ENCODE assay signal across 1 cellular context in the genomic region with DNA sequence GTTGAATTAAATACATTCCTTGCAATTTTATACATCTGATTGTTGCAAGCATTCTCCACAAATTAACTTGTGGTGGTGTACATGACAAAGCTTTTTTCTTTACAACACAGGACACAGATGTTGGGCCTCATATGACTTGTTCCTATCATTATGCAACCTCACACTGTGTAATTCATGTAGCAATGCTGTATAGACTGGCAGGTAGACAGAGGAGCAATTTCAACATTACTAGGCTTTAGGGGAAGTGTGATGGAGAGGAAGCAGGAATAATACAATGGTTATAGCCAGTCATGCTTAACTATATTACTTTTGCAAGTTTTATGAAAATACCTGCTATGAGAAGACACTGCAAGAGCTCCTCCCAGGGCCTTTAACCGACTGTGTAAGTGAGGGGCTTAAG.
TF ChIP-seq lines count a peak whose summit lies in the region.

No MANE protein-coding gene starts in this region.

TF ChIP-seq in HepG2, 621 proteins besides CTCF, POLR2A, EP300 and RAD21:
- TF ChIP-seq, protein P1, sequence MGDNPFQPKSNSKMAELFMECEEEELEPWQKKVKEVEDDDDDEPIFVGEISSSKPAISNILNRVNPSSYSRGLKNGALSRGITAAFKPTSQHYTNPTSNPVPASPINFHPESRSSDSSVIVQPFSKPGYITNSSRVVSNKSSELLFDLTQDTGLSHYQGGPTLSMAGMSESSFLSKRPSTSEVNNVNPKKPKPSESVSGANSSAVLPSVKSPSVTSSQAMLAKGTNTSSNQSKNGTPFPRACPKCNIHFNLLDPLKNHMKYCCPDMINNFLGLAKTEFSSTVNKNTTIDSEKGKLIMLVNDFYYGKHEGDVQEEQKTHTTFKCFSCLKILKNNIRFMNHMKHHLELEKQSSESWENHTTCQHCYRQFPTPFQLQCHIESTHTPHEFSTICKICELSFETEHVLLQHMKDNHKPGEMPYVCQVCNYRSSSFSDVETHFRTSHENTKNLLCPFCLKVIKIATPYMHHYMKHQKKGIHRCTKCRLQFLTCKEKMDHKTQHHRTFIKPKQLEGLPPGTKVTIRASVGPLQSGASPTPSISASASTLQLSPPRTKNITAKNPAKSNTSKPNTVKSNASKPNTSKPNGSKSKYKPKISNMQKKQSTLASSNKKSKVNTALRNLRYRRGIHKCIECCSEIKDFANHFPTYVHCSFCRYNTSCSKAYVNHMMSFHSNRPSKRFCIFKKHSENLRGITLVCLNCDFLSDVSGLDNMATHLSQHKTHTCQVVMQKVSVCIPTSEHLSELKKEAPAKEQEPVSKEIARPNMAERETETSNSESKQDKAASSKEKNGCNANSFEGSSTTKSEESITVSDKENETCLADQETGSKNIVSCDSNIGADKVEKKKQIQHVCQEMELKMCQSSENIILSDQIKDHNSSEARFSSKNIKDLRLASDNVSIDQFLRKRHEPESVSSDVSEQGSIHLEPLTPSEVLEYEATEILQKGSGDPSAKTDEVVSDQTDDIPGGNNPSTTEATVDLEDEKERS (CRISPR knock-in tag; IDR thresholded peaks at IDR 0.05), result no peak
- no peak for TF ChIP-seq ZMYM2 (CRISPR knock-in tag; IDR thresholded peaks at IDR 0.05)
- TF ChIP-seq, protein P2, sequence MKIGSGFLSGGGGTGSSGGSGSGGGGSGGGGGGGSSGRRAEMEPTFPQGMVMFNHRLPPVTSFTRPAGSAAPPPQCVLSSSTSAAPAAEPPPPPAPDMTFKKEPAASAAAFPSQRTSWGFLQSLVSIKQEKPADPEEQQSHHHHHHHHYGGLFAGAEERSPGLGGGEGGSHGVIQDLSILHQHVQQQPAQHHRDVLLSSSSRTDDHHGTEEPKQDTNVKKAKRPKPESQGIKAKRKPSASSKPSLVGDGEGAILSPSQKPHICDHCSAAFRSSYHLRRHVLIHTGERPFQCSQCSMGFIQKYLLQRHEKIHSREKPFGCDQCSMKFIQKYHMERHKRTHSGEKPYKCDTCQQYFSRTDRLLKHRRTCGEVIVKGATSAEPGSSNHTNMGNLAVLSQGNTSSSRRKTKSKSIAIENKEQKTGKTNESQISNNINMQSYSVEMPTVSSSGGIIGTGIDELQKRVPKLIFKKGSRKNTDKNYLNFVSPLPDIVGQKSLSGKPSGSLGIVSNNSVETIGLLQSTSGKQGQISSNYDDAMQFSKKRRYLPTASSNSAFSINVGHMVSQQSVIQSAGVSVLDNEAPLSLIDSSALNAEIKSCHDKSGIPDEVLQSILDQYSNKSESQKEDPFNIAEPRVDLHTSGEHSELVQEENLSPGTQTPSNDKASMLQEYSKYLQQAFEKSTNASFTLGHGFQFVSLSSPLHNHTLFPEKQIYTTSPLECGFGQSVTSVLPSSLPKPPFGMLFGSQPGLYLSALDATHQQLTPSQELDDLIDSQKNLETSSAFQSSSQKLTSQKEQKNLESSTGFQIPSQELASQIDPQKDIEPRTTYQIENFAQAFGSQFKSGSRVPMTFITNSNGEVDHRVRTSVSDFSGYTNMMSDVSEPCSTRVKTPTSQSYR (CRISPR knock-in tag; IDR thresholded peaks at IDR 0.05; ENCODE audit: borderline replicate concordance), result no peak
- TF ChIP-seq, protein P3, sequence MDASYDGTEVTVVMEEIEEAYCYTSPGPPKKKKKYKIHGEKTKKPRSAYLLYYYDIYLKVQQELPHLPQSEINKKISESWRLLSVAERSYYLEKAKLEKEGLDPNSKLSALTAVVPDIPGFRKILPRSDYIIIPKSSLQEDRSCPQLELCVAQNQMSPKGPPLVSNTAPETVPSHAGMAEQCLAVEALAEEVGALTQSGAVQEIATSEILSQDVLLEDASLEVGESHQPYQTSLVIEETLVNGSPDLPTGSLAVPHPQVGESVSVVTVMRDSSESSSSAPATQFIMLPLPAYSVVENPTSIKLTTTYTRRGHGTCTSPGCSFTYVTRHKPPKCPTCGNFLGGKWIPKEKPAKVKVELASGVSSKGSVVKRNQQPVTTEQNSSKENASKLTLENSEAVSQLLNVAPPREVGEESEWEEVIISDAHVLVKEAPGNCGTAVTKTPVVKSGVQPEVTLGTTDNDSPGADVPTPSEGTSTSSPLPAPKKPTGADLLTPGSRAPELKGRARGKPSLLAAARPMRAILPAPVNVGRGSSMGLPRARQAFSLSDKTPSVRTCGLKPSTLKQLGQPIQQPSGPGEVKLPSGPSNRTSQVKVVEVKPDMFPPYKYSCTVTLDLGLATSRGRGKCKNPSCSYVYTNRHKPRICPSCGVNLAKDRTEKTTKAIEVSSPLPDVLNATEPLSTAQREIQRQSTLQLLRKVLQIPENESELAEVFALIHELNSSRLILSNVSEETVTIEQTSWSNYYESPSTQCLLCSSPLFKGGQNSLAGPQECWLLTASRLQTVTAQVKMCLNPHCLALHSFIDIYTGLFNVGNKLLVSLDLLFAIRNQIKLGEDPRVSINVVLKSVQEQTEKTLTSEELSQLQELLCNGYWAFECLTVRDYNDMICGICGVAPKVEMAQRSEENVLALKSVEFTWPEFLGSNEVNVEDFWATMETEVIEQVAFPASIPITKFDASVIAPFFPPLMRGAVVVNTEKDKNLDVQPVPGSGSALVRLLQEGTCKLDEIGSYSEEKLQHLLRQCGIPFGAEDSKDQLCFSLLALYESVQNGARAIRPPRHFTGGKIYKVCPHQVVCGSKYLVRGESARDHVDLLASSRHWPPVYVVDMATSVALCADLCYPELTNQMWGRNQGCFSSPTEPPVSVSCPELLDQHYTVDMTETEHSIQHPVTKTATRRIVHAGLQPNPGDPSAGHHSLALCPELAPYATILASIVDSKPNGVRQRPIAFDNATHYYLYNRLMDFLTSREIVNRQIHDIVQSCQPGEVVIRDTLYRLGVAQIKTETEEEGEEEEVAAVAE (CRISPR knock-in tag; IDR thresholded peaks at IDR 0.05; ENCODE audit: borderline replicate concordance), result no peak
- no peak for TF ChIP-seq ZNF496 (CRISPR knock-in tag; IDR thresholded peaks at IDR 0.05; ENCODE audit: insufficient replicate concordance)
- no peak for TF ChIP-seq U2AF2 (IDR thresholded peaks at IDR 0.05; ENCODE audit: low read depth, low read length)
- no peak for TF ChIP-seq PHF21A (CRISPR knock-in tag; IDR thresholded peaks at IDR 0.05)
- no peak for TF ChIP-seq ZNF644 (CRISPR knock-in tag; IDR thresholded peaks at IDR 0.05; ENCODE audit: low read depth)
- TF ChIP-seq, protein P4, sequence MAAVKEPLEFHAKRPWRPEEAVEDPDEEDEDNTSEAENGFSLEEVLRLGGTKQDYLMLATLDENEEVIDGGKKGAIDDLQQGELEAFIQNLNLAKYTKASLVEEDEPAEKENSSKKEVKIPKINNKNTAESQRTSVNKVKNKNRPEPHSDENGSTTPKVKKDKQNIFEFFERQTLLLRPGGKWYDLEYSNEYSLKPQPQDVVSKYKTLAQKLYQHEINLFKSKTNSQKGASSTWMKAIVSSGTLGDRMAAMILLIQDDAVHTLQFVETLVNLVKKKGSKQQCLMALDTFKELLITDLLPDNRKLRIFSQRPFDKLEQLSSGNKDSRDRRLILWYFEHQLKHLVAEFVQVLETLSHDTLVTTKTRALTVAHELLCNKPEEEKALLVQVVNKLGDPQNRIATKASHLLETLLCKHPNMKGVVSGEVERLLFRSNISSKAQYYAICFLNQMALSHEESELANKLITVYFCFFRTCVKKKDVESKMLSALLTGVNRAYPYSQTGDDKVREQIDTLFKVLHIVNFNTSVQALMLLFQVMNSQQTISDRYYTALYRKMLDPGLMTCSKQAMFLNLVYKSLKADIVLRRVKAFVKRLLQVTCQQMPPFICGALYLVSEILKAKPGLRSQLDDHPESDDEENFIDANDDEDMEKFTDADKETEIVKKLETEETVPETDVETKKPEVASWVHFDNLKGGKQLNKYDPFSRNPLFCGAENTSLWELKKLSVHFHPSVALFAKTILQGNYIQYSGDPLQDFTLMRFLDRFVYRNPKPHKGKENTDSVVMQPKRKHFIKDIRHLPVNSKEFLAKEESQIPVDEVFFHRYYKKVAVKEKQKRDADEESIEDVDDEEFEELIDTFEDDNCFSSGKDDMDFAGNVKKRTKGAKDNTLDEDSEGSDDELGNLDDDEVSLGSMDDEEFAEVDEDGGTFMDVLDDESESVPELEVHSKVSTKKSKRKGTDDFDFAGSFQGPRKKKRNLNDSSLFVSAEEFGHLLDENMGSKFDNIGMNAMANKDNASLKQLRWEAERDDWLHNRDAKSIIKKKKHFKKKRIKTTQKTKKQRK (IDR thresholded peaks at IDR 0.05; ENCODE audit: low read length), result no peak
- no peak for TF ChIP-seq ZNF772 (CRISPR knock-in tag; IDR thresholded peaks at IDR 0.05)
- TF ChIP-seq, protein P5, sequence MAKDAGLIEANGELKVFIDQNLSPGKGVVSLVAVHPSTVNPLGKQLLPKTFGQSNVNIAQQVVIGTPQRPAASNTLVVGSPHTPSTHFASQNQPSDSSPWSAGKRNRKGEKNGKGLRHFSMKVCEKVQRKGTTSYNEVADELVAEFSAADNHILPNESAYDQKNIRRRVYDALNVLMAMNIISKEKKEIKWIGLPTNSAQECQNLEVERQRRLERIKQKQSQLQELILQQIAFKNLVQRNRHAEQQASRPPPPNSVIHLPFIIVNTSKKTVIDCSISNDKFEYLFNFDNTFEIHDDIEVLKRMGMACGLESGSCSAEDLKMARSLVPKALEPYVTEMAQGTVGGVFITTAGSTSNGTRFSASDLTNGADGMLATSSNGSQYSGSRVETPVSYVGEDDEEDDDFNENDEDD (CRISPR knock-in tag; IDR thresholded peaks at IDR 0.05; ENCODE audit: borderline replicate concordance), result no peak
- no peak for TF ChIP-seq NFE2 (CRISPR knock-in tag; IDR thresholded peaks at IDR 0.05)
- no peak for TF ChIP-seq SCMH1 (CRISPR knock-in tag; IDR thresholded peaks at IDR 0.05; ENCODE audit: borderline replicate concordance)
- TF ChIP-seq, protein P6, sequence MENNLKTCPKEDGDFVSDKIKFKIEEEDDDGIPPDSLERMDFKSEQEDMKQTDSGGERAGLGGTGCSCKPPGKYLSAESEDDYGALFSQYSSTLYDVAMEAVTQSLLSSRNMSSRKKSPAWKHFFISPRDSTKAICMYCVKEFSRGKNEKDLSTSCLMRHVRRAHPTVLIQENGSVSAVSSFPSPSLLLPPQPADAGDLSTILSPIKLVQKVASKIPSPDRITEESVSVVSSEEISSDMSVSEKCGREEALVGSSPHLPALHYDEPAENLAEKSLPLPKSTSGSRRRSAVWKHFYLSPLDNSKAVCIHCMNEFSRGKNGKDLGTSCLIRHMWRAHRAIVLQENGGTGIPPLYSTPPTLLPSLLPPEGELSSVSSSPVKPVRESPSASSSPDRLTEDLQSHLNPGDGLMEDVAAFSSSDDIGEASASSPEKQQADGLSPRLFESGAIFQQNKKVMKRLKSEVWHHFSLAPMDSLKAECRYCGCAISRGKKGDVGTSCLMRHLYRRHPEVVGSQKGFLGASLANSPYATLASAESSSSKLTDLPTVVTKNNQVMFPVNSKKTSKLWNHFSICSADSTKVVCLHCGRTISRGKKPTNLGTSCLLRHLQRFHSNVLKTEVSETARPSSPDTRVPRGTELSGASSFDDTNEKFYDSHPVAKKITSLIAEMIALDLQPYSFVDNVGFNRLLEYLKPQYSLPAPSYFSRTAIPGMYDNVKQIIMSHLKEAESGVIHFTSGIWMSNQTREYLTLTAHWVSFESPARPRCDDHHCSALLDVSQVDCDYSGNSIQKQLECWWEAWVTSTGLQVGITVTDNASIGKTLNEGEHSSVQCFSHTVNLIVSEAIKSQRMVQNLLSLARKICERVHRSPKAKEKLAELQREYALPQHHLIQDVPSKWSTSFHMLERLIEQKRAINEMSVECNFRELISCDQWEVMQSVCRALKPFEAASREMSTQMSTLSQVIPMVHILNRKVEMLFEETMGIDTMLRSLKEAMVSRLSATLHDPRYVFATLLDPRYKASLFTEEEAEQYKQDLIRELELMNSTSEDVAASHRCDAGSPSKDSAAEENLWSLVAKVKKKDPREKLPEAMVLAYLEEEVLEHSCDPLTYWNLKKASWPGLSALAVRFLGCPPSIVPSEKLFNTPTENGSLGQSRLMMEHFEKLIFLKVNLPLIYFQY (CRISPR knock-in tag; IDR thresholded peaks at IDR 0.05; ENCODE audit: borderline replicate concordance), result no peak
- TF ChIP-seq ZNF550 (CRISPR knock-in tag; IDR thresholded peaks at IDR 0.05; ENCODE audit: borderline replicate concordance), result no peak
- no peak for TF ChIP-seq ZNF776 (CRISPR knock-in tag; IDR thresholded peaks at IDR 0.05)
- TF ChIP-seq RBM39 (IDR thresholded peaks at IDR 0.05; ENCODE audit: low read depth, low read length, poor library complexity, severe bottlenecking), result no peak
